In the genomic region with DNA sequence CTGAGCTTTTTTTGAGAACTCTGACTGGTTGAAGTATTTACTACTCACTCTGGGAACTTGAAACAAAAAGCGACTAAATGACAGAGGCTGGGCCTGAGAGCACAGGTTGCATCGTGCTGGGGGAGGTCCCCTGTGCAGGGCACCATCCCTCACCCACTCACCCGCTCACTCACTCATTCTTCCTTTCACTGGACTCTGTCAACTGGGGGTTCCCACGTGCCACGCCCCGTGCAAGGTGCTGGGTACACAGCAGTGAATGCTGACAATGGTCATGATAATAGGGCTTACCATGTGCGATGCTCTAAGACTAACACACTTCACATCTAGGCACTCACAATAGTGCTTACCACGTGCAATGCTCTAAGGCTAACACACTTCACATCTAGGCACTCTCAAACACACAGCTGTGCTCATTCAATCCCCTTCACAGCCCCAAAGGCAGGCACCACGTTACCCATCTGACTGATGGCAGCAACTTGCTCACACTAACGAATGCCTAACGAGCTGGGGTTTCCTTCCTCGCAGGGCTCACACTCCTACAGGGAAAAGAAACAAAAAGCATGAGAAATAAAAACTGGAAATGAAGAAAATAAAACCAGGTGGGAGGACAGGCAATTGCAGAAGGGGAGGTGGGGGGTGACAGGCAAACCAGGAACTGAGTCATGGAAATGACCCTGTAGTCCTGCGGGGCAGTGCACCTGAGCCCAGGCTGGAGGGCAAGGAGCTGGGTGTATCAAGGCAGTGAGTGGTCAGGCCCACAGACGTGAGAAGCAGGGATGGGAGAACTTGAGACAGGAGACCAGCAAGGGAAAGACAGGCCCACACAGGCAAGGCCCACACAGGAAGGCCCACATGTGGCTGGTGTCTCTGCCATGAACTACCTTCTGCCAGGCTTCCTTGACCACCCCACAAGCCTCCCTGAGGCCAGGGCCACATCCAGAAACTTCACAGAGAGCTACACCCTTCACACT, we compare ENCODE assay signal across 21 cellular contexts.
DNase-seq lines count a peak whose midpoint lies in the region; FAIRE-seq and TF ChIP-seq lines count a peak whose summit lies in the region.
"Had no signal": no experiment of that assay in that cellular context is flagged by ENCODE, and none has a peak within 500 bp of the region (broad histone marks: within the 10 kb centered on the region; RNA-seq: fewer than 3 reads in every experiment).

No MANE protein-coding gene starts in this region.

- WGBS in endodermal cell (ENCODE audit: insufficient coverage in 1 of 2, insufficient read length in 1 of 2), 2 experiments = 92 to 93% methylated on average over 10 to 14 of the region's 14 CpGs

- POLR2A ChIA-PET in HEK293 (lab: Yijun Ruan, JAX) = no interaction called here

- H3K27ac Mint-ChIP-seq in activated CD4-positive, alpha-beta T cell treated with anti-CD3 and anti-CD28 coated beads, Interleukin-2, amount 10 ng/mL, durations not matched to agents 24 days and 14 days = no peak overlapping the region
- H3K27ac Mint-ChIP-seq in endodermal cell = no peak overlapping the region
- no peak overlapping the region for H3K27ac Mint-ChIP-seq in HFFc6
- H3K27ac Mint-ChIP-seq: dendritic cell treated with granulocyte-macrophage colony-stimulating factor and Interleukin-4, amounts not matched to agents 40 ng/mL and 50 ng/mL, for 4 days; memory B cell had no signal

- H3K4me1 ChIP-seq in HEK293 (ENCODE audit: control insufficient read depth, insufficient read depth, low read length) (no peaks in the 10 kb centered on the region), endodermal cell (ENCODE audit: control insufficient read depth, insufficient read depth, low read length) (peaks cover 6% of the 10 kb centered on the region)
- H3K4me1 ChIP-seq: SJSA1, tibial artery had no signal

- no peak overlapping the region for H3K9ac ChIP-seq in endodermal cell (ENCODE audit: extremely low read depth, low read length, poor library complexity, severe bottlenecking)

- H3K27me3 Mint-ChIP-seq in activated CD4-positive, alpha-beta T cell treated with anti-CD3 and anti-CD28 coated beads, Interleukin-2, amount 10 ng/mL, durations not matched to agents 24 days and 14 days = no peaks in the 10 kb centered on the region
- peaks cover 54% of the 10 kb centered on the region for H3K27me3 Mint-ChIP-seq in endodermal cell (ENCODE audit: insufficient read depth)
- H3K27me3 Mint-ChIP-seq in HFFc6 (ENCODE audit: insufficient read depth) = peaks cover 33% of the 10 kb centered on the region

- H3K27me3 ChIP-seq in endodermal cell (ENCODE audit: control insufficient read depth, insufficient read depth, low read length, poor library complexity, severe bottlenecking) = peaks cover 58% of the 10 kb centered on the region

- no peaks in the 10 kb centered on the region for H3K9me3 Mint-ChIP-seq in activated CD4-positive, alpha-beta T cell treated with anti-CD3 and anti-CD28 coated beads, Interleukin-2, amount 10 ng/mL, durations not matched to agents 24 days and 14 days
- H3K9me3 Mint-ChIP-seq in endodermal cell (no peaks in the 10 kb centered on the region), HFFc6 (no peaks in the 10 kb centered on the region)
- H3K9me3 Mint-ChIP-seq: dendritic cell treated with granulocyte-macrophage colony-stimulating factor and Interleukin-4, amounts not matched to agents 40 ng/mL and 50 ng/mL, for 4 days; memory B cell had no signal

- H3K27ac ChIP-seq in HEK293 (ENCODE audit: extremely low read depth, low read depth, low read length) = no peak overlapping the region
- no peak overlapping the region for H3K27ac ChIP-seq in endodermal cell (ENCODE audit: low read depth, low read length)
- H3K27ac ChIP-seq: SJSA1, tibial artery had no signal

- DNase-seq in activated CD4-positive, alpha-beta T cell treated with anti-CD3 and anti-CD28 coated beads, Interleukin-2, amount 10 ng/mL, durations not matched to agents 24 days and 14 days = peak; percentile 53
- DNase-seq in activated CD4-positive, alpha-beta T cell treated with anti-CD3 and anti-CD28 coated beads, Interleukin-2, amount 50 U/mL, for 48 hours = no peak
- peak; percentile 33 for DNase-seq in endodermal cell
- DNase-seq in posterior vena cava (ENCODE audit: low spot score) = peak; percentile 44
- DNase-seq in DMS79 (lab: John Stamatoyannopoulos, UW) = no peak
- DNase-seq in HFFc6 = no peak
- DNase-seq in D721Med (ENCODE audit: insufficient read length, low spot score) = no peak
- DNase-seq: activated effector memory CD4-positive, alpha-beta T cell treated with anti-CD3 and anti-CD28 coated beads, Interleukin-2, amount 50 U/mL, for 16 hours; C1 segment of cervical spinal cord; erythroblast; HCEC 1CT; MM.1S; NCI-H2029 treated with DMSO at 0.1 percent for 48 hours; NCI-H510A; stimulated activated CD4-positive, alpha-beta T cell treated with anti-CD3 and anti-CD28 coated beads, Interleukin-4, amount 100 ng/mL, for 1 hour had no signal

- H3K36me3 ChIP-seq in HEK293 (ENCODE audit: control insufficient read depth in 2 of 2, insufficient read depth in 1 of 2, low read length in 2 of 2) (no peaks in the 10 kb centered on the region), endodermal cell (ENCODE audit: control insufficient read depth, insufficient read depth, low read length) (no peaks in the 10 kb centered on the region)
- H3K36me3 ChIP-seq: SJSA1, tibial artery had no signal

- FAIRE-seq in D721Med (lab: Jason Lieb, UNC) = no peak
- FAIRE-seq: A204.1 had no signal

- no peak overlapping the region for H3K4me3 Mint-ChIP-seq in activated CD4-positive, alpha-beta T cell treated with anti-CD3 and anti-CD28 coated beads, Interleukin-2, amount 10 ng/mL, durations not matched to agents 24 days and 14 days
- H3K4me3 Mint-ChIP-seq in endodermal cell (no peak overlapping the region), HFFc6 (no peak overlapping the region)
- H3K4me3 Mint-ChIP-seq: dendritic cell treated with granulocyte-macrophage colony-stimulating factor and Interleukin-4, amounts not matched to agents 40 ng/mL and 50 ng/mL, for 4 days; memory B cell had no signal

- CTCF ChIA-PET in HEK293 (lab: Yijun Ruan, JAX) = no interaction called here

- H3K9me3 ChIP-seq in HEK293 (ENCODE audit: control insufficient read depth, insufficient read depth, low read depth, low read length) = no peaks in the 10 kb centered on the region
- H3K9me3 ChIP-seq in endodermal cell (ENCODE audit: control insufficient read depth, low read length) = no peaks in the 10 kb centered on the region
- H3K9me3 ChIP-seq: SJSA1, tibial artery had no signal

- no peaks in the 10 kb centered on the region for H3K4me1 Mint-ChIP-seq in activated CD4-positive, alpha-beta T cell treated with anti-CD3 and anti-CD28 coated beads, Interleukin-2, amount 10 ng/mL, durations not matched to agents 24 days and 14 days
- H3K4me1 Mint-ChIP-seq in endodermal cell (peaks cover 5% of the 10 kb centered on the region), HFFc6 (ENCODE audit: low read depth) (peaks cover 5% of the 10 kb centered on the region; the same call in 1 of the 2 replicates)
- H3K4me1 Mint-ChIP-seq: memory B cell had no signal

- no peak for TF ChIP-seq CTCF in HEK293 (tag by site-specific recombination; IDR thresholded peaks at IDR 0.05)
- TF ChIP-seq CTCF in endodermal cell (conservative IDR thresholded peaks at IDR 0.05) = no peak
- no peak for TF ChIP-seq CTCF in HFFc6 (IDR thresholded peaks at IDR 0.05)
- TF ChIP-seq CTCF in D721Med (IDR thresholded peaks at IDR 0.05; ENCODE audit: insufficient read depth, missing control alignments) = no peak

- H3K4me3 ChIP-seq in HEK293 (ENCODE audit: low read depth, low read length) (no peak overlapping the region), endodermal cell (ENCODE audit: low read length) (no peak overlapping the region)
- H3K4me3 ChIP-seq: SJSA1, tibial artery had no signal

- no peaks in the 10 kb centered on the region for H3K36me3 Mint-ChIP-seq in activated CD4-positive, alpha-beta T cell treated with anti-CD3 and anti-CD28 coated beads, Interleukin-2, amount 10 ng/mL, durations not matched to agents 24 days and 14 days (ENCODE audit: low read depth)
- H3K36me3 Mint-ChIP-seq in endodermal cell (ENCODE audit: low read depth) (no peaks in the 10 kb centered on the region), HFFc6 (ENCODE audit: low read depth) (no peaks in the 10 kb centered on the region)
- H3K36me3 Mint-ChIP-seq: memory B cell had no signal

- intact Hi-C loops in activated CD4-positive, alpha-beta T cell treated with anti-CD3 and anti-CD28 coated beads, Interleukin-2, amount 10 ng/mL, durations not matched to agents 24 days and 14 days (cut with micrococcal nuclease) = no loop called here
- intact Hi-C loops in posterior vena cava (cut with DNase I) = no loop called here

TF ChIP-seq in HEK293, 187 proteins besides CTCF, POLR2A, EP300 and RAD21 (continues in another document):
- TF ChIP-seq HOXA7 (CRISPR knock-in tag; IDR thresholded peaks at IDR 0.05; ENCODE audit: borderline replicate concordance) (no peak), ZBTB17 (tag by site-specific recombination; IDR thresholded peaks at IDR 0.05) (no peak), EGR2 (tag by site-specific recombination; IDR thresholded peaks at IDR 0.05; ENCODE audit: low read depth) (peak; percentile 10; the same call in 1 of the 2 replicates), ZBTB21 (tag by site-specific recombination; IDR thresholded peaks at IDR 0.05) (no peak), ZNF155 (tag by site-specific recombination; IDR thresholded peaks at IDR 0.05) (no peak), ZNF514 (tag by site-specific recombination; IDR thresholded peaks at IDR 0.05) (no peak), ZNF23 (tag by site-specific recombination; IDR thresholded peaks at IDR 0.05; ENCODE audit: borderline replicate concordance) (no peak), YY2 (tag by site-specific recombination; IDR thresholded peaks at IDR 0.05) (no peak)
- TF ChIP-seq, protein P1, sequence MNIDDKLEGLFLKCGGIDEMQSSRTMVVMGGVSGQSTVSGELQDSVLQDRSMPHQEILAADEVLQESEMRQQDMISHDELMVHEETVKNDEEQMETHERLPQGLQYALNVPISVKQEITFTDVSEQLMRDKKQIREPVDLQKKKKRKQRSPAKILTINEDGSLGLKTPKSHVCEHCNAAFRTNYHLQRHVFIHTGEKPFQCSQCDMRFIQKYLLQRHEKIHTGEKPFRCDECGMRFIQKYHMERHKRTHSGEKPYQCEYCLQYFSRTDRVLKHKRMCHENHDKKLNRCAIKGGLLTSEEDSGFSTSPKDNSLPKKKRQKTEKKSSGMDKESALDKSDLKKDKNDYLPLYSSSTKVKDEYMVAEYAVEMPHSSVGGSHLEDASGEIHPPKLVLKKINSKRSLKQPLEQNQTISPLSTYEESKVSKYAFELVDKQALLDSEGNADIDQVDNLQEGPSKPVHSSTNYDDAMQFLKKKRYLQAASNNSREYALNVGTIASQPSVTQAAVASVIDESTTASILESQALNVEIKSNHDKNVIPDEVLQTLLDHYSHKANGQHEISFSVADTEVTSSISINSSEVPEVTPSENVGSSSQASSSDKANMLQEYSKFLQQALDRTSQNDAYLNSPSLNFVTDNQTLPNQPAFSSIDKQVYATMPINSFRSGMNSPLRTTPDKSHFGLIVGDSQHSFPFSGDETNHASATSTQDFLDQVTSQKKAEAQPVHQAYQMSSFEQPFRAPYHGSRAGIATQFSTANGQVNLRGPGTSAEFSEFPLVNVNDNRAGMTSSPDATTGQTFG (tag by site-specific recombination; IDR thresholded peaks at IDR 0.05; ENCODE audit: borderline replicate concordance) = no peak

Comparison
In these comparisons a context has a peak if more than half of its experiments do, and no peak if none do; other contexts are left out.
1. DNase-seq: peak in activated CD4-positive, alpha-beta T cell treated with anti-CD3 and anti-CD28 coated beads, Interleukin-2, amount 10 ng/mL, durations not matched to agents 24 days and 14 days (single experiment), endodermal cell (single experiment) and posterior vena cava (single experiment); none in activated CD4-positive, alpha-beta T cell treated with anti-CD3 and anti-CD28 coated beads, Interleukin-2, amount 50 U/mL, for 48 hours (0 of 2), DMS79 (single experiment), HFFc6 (single experiment) and D721Med (single experiment).